ENCODE assay signal across 26 cellular contexts in the genomic region with DNA sequence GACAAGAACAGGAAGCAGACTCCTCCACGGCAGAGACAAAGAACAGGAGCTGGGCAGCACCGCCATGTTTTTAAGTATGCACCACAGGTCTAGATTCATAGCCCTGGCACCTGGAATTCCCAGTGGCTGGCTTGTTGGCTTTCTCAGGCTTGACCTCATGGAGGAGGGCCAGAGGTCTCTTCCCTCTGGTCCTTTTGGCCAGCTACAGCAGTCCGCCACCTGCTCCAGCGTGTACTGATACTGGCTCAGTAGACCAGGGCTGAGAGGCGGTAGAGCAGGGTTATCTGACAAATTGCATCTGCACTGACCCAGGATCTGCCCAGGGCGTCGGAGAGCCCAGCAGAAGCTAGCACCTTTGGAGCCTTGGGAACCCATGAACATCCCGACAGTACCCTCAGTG.
DNase-seq lines count a peak whose midpoint lies in the region; ATAC-seq and TF ChIP-seq lines count a peak whose summit lies in the region.
"Had no signal": no experiment of that assay in that cellular context is flagged by ENCODE, and none has a peak within 500 bp of the region (broad histone marks: within the 10 kb centered on the region; RNA-seq: fewer than 3 reads in every experiment).

No MANE protein-coding gene starts in this region.

- H3K27me3 ChIP-seq in right atrium auricular region, result no peaks in the 10 kb centered on the region
- H3K27me3 ChIP-seq: body of pancreas, foreskin keratinocyte, neural progenitor cell had no signal

- H3K36me3 ChIP-seq in right atrium auricular region, result peaks cover 75% of the 10 kb centered on the region
- H3K36me3 ChIP-seq: neural progenitor cell had no signal

- peak; percentile 73 for ATAC-seq in Right ventricle myocardium inferior
- peak; percentile 68 for ATAC-seq in left ventricle myocardium superior
- no peak for ATAC-seq in GM21381 (IDR thresholded peaks at IDR 0.05; ENCODE audit: unreplicated experiment)
- ATAC-seq: body of pancreas; CD8-positive, alpha-beta T cell; foreskin keratinocyte had no signal

- no peaks in the 10 kb centered on the region for H3K9me3 ChIP-seq in right atrium auricular region
- H3K9me3 ChIP-seq: body of pancreas had no signal

- no peak overlapping the region for H3K4me3 ChIP-seq in right atrium auricular region
- H3K4me3 ChIP-seq: body of pancreas, neural progenitor cell had no signal

- H3K27ac ChIP-seq in right atrium auricular region, result no peak overlapping the region
- H3K27ac ChIP-seq: body of pancreas, foreskin keratinocyte, neural progenitor cell, RWPE1 had no signal

- no peak for TF ChIP-seq CTCF in right atrium auricular region (IDR thresholded peaks at IDR 0.05)

- H3K4me1 ChIP-seq in right atrium auricular region, result peaks cover 0 to 18% of the 10 kb centered on the region in 2 donors
- H3K4me1 ChIP-seq: body of pancreas, foreskin keratinocyte, neural progenitor cell had no signal

- DNase-seq in Right ventricle myocardium inferior (ENCODE audit: missing footprints), result no peak
- DNase-seq in right atrium auricular region (ENCODE audit: low spot score), result no peak
- peak; percentile 72 for DNase-seq in cerebellar cortex (ENCODE audit: low spot score)
- peak; percentile 61 for DNase-seq in left ventricle myocardium superior
- no peak for DNase-seq in activated CD4-positive, CD25-positive, alpha-beta regulatory T cell treated with anti-CD3 and anti-CD28 coated beads, Interleukin-2, amount 50 U/mL, for 72 hours
- DNase-seq in NK-92 treated with Interleukin-12 subunit alpha and Interleukin-12 subunit beta, amount 100 ng/mL, for 24 hours (lab: John Stamatoyannopoulos, UW), result no peak
- DNase-seq in putamen (ENCODE audit: low spot score), result no peak
- DNase-seq: activated CD4-positive, alpha-beta T cell treated with anti-CD3 and anti-CD28 coated beads for 4 hours; activated gamma-delta T cell treated with Interleukin-2 at 50 U/mL for 16 hours; activated T-cell treated with anti-CD3 and anti-CD28 coated beads, Interleukin-2, amount 50 U/mL, for 1 hour; AML-193; CD8-positive, alpha-beta T cell; effector CD8-positive, alpha-beta T cell; foreskin keratinocyte; H7; mesendoderm; NCI-H1417; NCI-H2081 treated with DMSO at 0.1 percent for 48 hours; NCI-H774; posterior cingulate gyrus; stimulated activated CD4-positive, alpha-beta T cell treated with anti-CD3 and anti-CD28 coated beads, Interleukin-15, amount 100 ng/mL, for 24 hours; stimulated activated naive CD4-positive, alpha-beta T cell had no signal

- intact Hi-C loops in Right ventricle myocardium inferior (cut with DNase I), result no loop called here
- intact Hi-C loops in left ventricle myocardium superior (cut with micrococcal nuclease), result no loop called here

Comparison
In these comparisons a context has a peak if more than half of its experiments do, and no peak if none do; other contexts are left out.
1. DNase-seq: peak in cerebellar cortex (single experiment) and left ventricle myocardium superior (single experiment); none in Right ventricle myocardium inferior (single experiment), right atrium auricular region (single experiment), activated CD4-positive, CD25-positive, alpha-beta regulatory T cell treated with anti-CD3 and anti-CD28 coated beads, Interleukin-2, amount 50 U/mL, for 72 hours (single experiment), NK-92 treated with Interleukin-12 subunit alpha and Interleukin-12 subunit beta, amount 100 ng/mL, for 24 hours (single experiment) and putamen (single experiment).